Comparison of ENCODE assay signal across 8 cellular contexts in genomic region chr15:101723874-101724674, GRCh38. TPM values are rescaled to one million over a fixed set of nuclear protein-coding genes. Genes with fewer than 3 reads are reported as not detected.
A peak's percentile ranks its signal among the peaks of the same experiment; 100 is the strongest.
DNase-seq lines count a peak whose midpoint lies in the region; ATAC-seq and TF ChIP-seq lines count a peak whose summit lies in the region.

Gene TARS3 (minus strand): TSS chr15:101724473. CDS start chr15:101724387, 86 bp downstream.

- no peak for TF ChIP-seq CTCF in HL-60 (IDR thresholded peaks at IDR 0.05; ENCODE audit: insufficient read depth, low read length)

- WGBS in mesodermal cell (ENCODE audit: insufficient coverage in 2 of 2), 2 experiments, result 0% methylated on average over 58 of the region's 93 CpGs

- H3K27ac ChIP-seq in HL-60 (replicated peaks), result peak within 1 kb of the TSS; percentile 67
- peak within 1 kb of the TSS; percentile 75 for H3K27ac ChIP-seq in mesodermal cell (ENCODE audit: low read depth, low read length, severe bottlenecking)

- H3K4me1 ChIP-seq in endocrine pancreas (ENCODE audit: control insufficient read depth, insufficient read depth, low read length) (no peaks in the 10 kb centered on the region), mesodermal cell (ENCODE audit: control insufficient read depth, insufficient read depth, low read length, poor library complexity, severe bottlenecking) (peaks cover 2% of the 10 kb centered on the region)

- H3K27me3 ChIP-seq in HL-60 (ENCODE audit: insufficient read depth, poor library complexity, severe bottlenecking), result no peaks in the 10 kb centered on the region
- no peaks in the 10 kb centered on the region for H3K27me3 ChIP-seq in endocrine pancreas (ENCODE audit: control insufficient read depth, insufficient read depth, low read length)

- peaks cover under 1% of the 10 kb centered on the region for H3K36me3 ChIP-seq in endocrine pancreas (ENCODE audit: control insufficient read depth, insufficient read depth, low read length)
- peaks cover 29% of the 10 kb centered on the region for H3K36me3 ChIP-seq in mesodermal cell (ENCODE audit: control insufficient read depth, insufficient read depth, low read length)

- peak; percentile 86 for ATAC-seq in GM19463 (IDR thresholded peaks at IDR 0.05; ENCODE audit: unreplicated experiment)

- peak within 1 kb of the TSS; percentile 74 for H3K4me3 ChIP-seq in HL-60 (replicated peaks; ENCODE audit: insufficient read depth, low read length)
- H3K4me3 ChIP-seq in endocrine pancreas (ENCODE audit: control insufficient read depth, insufficient read depth, low read length), result peak within 1 kb of the TSS; percentile 88
- H3K4me3 ChIP-seq in mesodermal cell (ENCODE audit: extremely low read depth, insufficient read depth, low read length, poor library complexity, severe bottlenecking), result peak within 1 kb of the TSS; percentile 60

- peak within 1 kb of the TSS; percentile 22 for H3K9ac ChIP-seq in endocrine pancreas (ENCODE audit: control insufficient read depth, insufficient read depth, low read length)

- DNase-seq in COLO829 (ENCODE audit: low spot score), result peak; percentile 96
- DNase-seq in HL-60 (ENCODE audit: low read depth in 1 of 2, low spot score in 1 of 2), result peak; percentile 74 to 94
- peak; percentile 79 to 87 for DNase-seq in NOMO-1 (lab: John Stamatoyannopoulos, UW; ENCODE audit: unreplicated experiment in 2 of 2)
- peak; percentile 83 to 86 (median 85) for DNase-seq in activated CD8-positive, alpha-beta memory T cell treated with anti-CD3 and anti-CD28 coated beads for 48 hours (ENCODE audit: low read depth in 2 of 3, low spot score in 2 of 3)
- peak; percentile 89 to 91 for DNase-seq in stimulated activated CD8-positive, alpha-beta memory T cell treated with anti-CD3 and anti-CD28 coated beads, Interleukin-15, amount 100 ng/mL, for 4 hours (ENCODE audit: low read depth in 2 of 2)

- H3K9me3 ChIP-seq in endocrine pancreas (ENCODE audit: control insufficient read depth, low read length), result no peaks in the 10 kb centered on the region
- no peaks in the 10 kb centered on the region for H3K9me3 ChIP-seq in mesodermal cell (ENCODE audit: control insufficient read depth, low read length)

RNA-seq across cellular contexts. Expression of gene TARS3, which starts in this region (rescaled TPM):
- polyA plus RNA-seq in mesodermal cell (2013, experiment 1 of 2), result 11.9 TPM
- polyA plus RNA-seq in mesodermal cell (2013, experiment 2 of 2), result 15.5 TPM

Comparison
In these comparisons a context has a peak if more than half of its experiments do, and no peak if none do; other contexts are left out.
1. Peak in every context shown above with its lines: DNase-seq, ATAC-seq, H3K4me3 ChIP-seq and H3K27ac ChIP-seq.